ENCODE assay signal across 28 cellular contexts in the genomic region with DNA sequence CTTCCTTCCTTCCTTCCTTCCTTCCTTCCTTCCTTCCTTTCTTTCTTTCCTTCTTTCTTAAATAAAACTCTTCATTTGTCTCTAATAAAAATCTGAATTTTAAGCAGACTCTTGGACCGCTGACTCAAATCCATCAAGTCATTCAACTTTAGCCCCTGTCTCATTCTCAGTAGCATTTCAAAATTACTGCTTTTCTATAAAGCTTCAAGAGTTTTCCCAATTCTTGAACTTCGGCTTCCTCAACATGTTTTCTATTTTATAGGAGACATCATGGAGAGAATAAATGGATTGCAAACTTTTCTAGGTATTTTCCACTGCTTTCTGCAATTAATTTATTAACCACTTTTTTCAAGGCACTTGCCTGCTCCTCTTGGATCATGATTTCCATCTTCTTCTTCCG.
"Had no signal": no experiment of that assay in that cellular context is flagged by ENCODE, and none has a peak within 500 bp of the region (broad histone marks: within the 10 kb centered on the region; RNA-seq: fewer than 3 reads in every experiment).

No MANE protein-coding gene starts in this region.

- H3K9me3 ChIP-seq: stomach, suprapubic skin, testis, thoracic aorta, thyroid gland, tibial artery, tibial nerve, transverse colon, upper lobe of left lung, upper lobe of right lung, uterus, vagina had no signal

- H3K4me1 Mint-ChIP-seq: stimulated activated effector memory CD8-positive, alpha-beta T cell treated with anti-CD3 and anti-CD28 coated beads, Interleukin-12 subunit alpha, Interleukin-12 subunit beta, amount 100 ng/mL, for 72 hours; stimulated activated memory B cell treated with anti-CD40 and anti-IgM and Interleukin-4, amounts not matched to agents 10 μg/mL and 1 μg/mL and 100 μg/mL, for 72 hours; stimulated activated naive B cell treated with anti-CD40 and anti-IgM and Interleukin-4, amounts not matched to agents 10 μg/mL and 1 μg/mL and 100 μg/mL, for 72 hours; stimulated activated naive CD8-positive, alpha-beta T cell treated with anti-CD3 and anti-CD28 coated beads, Interleukin-15, amount 100 ng/mL, for 72 hours had no signal

- H3K9me3 Mint-ChIP-seq: stimulated activated effector memory CD8-positive, alpha-beta T cell treated with anti-CD3 and anti-CD28 coated beads, Interleukin-12 subunit alpha, Interleukin-12 subunit beta, amount 100 ng/mL, for 72 hours; stimulated activated memory B cell treated with anti-CD40 and anti-IgM and Interleukin-4, amounts not matched to agents 10 μg/mL and 1 μg/mL and 100 μg/mL, for 72 hours; stimulated activated naive B cell treated with anti-CD40 and anti-IgM and Interleukin-4, amounts not matched to agents 10 μg/mL and 1 μg/mL and 100 μg/mL, for 72 hours; stimulated activated naive CD8-positive, alpha-beta T cell treated with anti-CD3 and anti-CD28 coated beads, Interleukin-15, amount 100 ng/mL, for 72 hours; stimulated activated naive CD8-positive, alpha-beta T cell treated with anti-CD3 and anti-CD28 coated beads, Interleukin-15, Interleukin-2, amounts not matched to agents 100 ng/mL and 50 ng/mL, for 24 hours; type B pancreatic cell had no signal

- H3K36me3 Mint-ChIP-seq: stimulated activated effector memory CD8-positive, alpha-beta T cell treated with anti-CD3 and anti-CD28 coated beads, Interleukin-12 subunit alpha, Interleukin-12 subunit beta, amount 100 ng/mL, for 72 hours; stimulated activated memory B cell treated with anti-CD40 and anti-IgM and Interleukin-4, amounts not matched to agents 10 μg/mL and 1 μg/mL and 100 μg/mL, for 72 hours; stimulated activated naive B cell treated with anti-CD40 and anti-IgM and Interleukin-4, amounts not matched to agents 10 μg/mL and 1 μg/mL and 100 μg/mL, for 72 hours; type B pancreatic cell had no signal

- H3K36me3 ChIP-seq: stomach, suprapubic skin, thoracic aorta, thyroid gland, tibial artery, tibial nerve, transverse colon, upper lobe of left lung, upper lobe of right lung, uterus, vagina had no signal

- H3K27me3 ChIP-seq: stomach, suprapubic skin, testis, thyroid gland, tibial artery, tibial nerve, transverse colon, upper lobe of left lung, upper lobe of right lung, uterus, vagina had no signal

- H3K27ac Mint-ChIP-seq: stimulated activated effector memory CD8-positive, alpha-beta T cell treated with anti-CD3 and anti-CD28 coated beads, Interleukin-12 subunit alpha, Interleukin-12 subunit beta, amount 100 ng/mL, for 72 hours; stimulated activated memory B cell treated with anti-CD40 and anti-IgM and Interleukin-4, amounts not matched to agents 10 μg/mL and 1 μg/mL and 100 μg/mL, for 72 hours; stimulated activated naive B cell treated with anti-CD40 and anti-IgM and Interleukin-4, amounts not matched to agents 10 μg/mL and 1 μg/mL and 100 μg/mL, for 72 hours; stimulated activated naive CD8-positive, alpha-beta T cell treated with anti-CD3 and anti-CD28 coated beads, Interleukin-15, amount 100 ng/mL, for 72 hours; stimulated activated naive CD8-positive, alpha-beta T cell treated with anti-CD3 and anti-CD28 coated beads, Interleukin-15, Interleukin-2, amounts not matched to agents 100 ng/mL and 50 ng/mL, for 24 hours; type B pancreatic cell had no signal

- H3K4me3 Mint-ChIP-seq: stimulated activated effector memory CD8-positive, alpha-beta T cell treated with anti-CD3 and anti-CD28 coated beads, Interleukin-12 subunit alpha, Interleukin-12 subunit beta, amount 100 ng/mL, for 72 hours; stimulated activated memory B cell treated with anti-CD40 and anti-IgM and Interleukin-4, amounts not matched to agents 10 μg/mL and 1 μg/mL and 100 μg/mL, for 72 hours; stimulated activated naive B cell treated with anti-CD40 and anti-IgM and Interleukin-4, amounts not matched to agents 10 μg/mL and 1 μg/mL and 100 μg/mL, for 72 hours; stimulated activated naive CD8-positive, alpha-beta T cell treated with anti-CD3 and anti-CD28 coated beads, Interleukin-15, amount 100 ng/mL, for 72 hours; stimulated activated naive CD8-positive, alpha-beta T cell treated with anti-CD3 and anti-CD28 coated beads, Interleukin-15, Interleukin-2, amounts not matched to agents 100 ng/mL and 50 ng/mL, for 24 hours; type B pancreatic cell had no signal

- H3K27ac ChIP-seq: stomach, suprapubic skin, testis, thoracic aorta, thyroid gland, tibial artery, tibial nerve, transverse colon, upper lobe of left lung, upper lobe of right lung, uterus, vagina had no signal

- H3K4me1 ChIP-seq: stomach, suprapubic skin, testis, thyroid gland, tibial artery, tibial nerve, transverse colon, upper lobe of left lung, upper lobe of right lung, uterus, vagina had no signal

- DNase-seq: stimulated activated CD4-positive, alpha-beta T cell treated with anti-CD3 and anti-CD28 coated beads, Interleukin-2, amount 100 ng/mL, for 48 hours; stimulated activated CD4-positive, alpha-beta T cell treated with anti-CD3 and anti-CD28 coated beads, Interleukin-4, amount 100 ng/mL, for 1 hour; stimulated activated CD4-positive, alpha-beta T cell treated with anti-CD3 and anti-CD28 coated beads, Interleukin-4, amount 100 ng/mL, for 24 hours; stimulated activated CD4-positive, alpha-beta T cell treated with anti-CD3 and anti-CD28 coated beads, Interleukin-4, amount 100 ng/mL, for 4 hours; stimulated activated CD8-positive, alpha-beta memory T cell treated with anti-CD3 and anti-CD28 coated beads, Interleukin-4, amount 100 ng/mL, for 48 hours; stimulated activated naive B cell treated with anti-CD40 and anti-IgM and Interleukin-4, amounts not matched to agents 10 μg/mL and 1 μg/mL and 100 μg/mL, for 72 hours; stimulated activated naive CD4-positive, alpha-beta T cell; stimulated activated naive CD4-positive, alpha-beta T cell treated with Interleukin-2 at 50 U/mL for 16 hours; stimulated activated naive CD8-positive, alpha-beta T cell treated with anti-CD3 and anti-CD28 coated beads, Interleukin-15, amount 100 ng/mL, for 72 hours; stimulated activated naive CD8-positive, alpha-beta T cell treated with anti-CD3 and anti-CD28 coated beads, Interleukin-15, Interleukin-2, amounts not matched to agents 100 U/mL and 50 U/mL, for 24 hours; stomach; substantia nigra; testis; thyroid gland; tibial artery; transverse colon; trophoblast cell; upper lobe of left lung; upper lobe of right lung; uterus had no signal

- H3K27me3 Mint-ChIP-seq: stimulated activated memory B cell treated with anti-CD40 and anti-IgM and Interleukin-4, amounts not matched to agents 10 μg/mL and 1 μg/mL and 100 μg/mL, for 72 hours; stimulated activated naive B cell treated with anti-CD40 and anti-IgM and Interleukin-4, amounts not matched to agents 10 μg/mL and 1 μg/mL and 100 μg/mL, for 72 hours; stimulated activated naive CD8-positive, alpha-beta T cell treated with anti-CD3 and anti-CD28 coated beads, Interleukin-15, Interleukin-2, amounts not matched to agents 100 ng/mL and 50 ng/mL, for 24 hours had no signal

- H3K4me3 ChIP-seq: stomach, suprapubic skin, testis, thoracic aorta, thyroid gland, tibial artery, tibial nerve, transverse colon, upper lobe of left lung, upper lobe of right lung, uterus, vagina had no signal
